23 cellular contexts compared by ENCODE assay signal in the genomic region with DNA sequence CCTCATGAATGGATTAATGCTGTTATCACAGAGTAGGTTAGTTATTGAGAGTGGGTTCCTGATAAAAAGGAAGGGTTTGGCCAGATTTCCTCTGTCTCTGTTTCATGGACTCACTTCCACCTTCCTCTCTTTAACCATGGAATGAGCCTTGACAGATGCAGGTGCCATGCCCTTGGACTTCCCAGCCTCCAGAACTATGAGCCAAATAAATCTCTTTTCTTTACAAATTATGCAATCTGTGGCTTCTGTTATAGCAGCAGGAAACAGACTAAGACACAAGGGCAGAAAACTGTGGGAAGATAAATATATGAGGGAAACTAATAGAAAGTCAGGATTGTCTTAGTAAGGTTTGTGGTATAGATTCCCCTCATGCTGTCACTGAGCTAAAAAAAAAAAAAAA.
"Had no signal": no experiment of that assay in that cellular context is flagged by ENCODE, and none has a peak within 500 bp of the region (broad histone marks: within the 10 kb centered on the region; RNA-seq: fewer than 3 reads in every experiment).

No MANE protein-coding gene starts in this region.

- H3K36me3 Mint-ChIP-seq: activated CD8-positive, alpha-beta memory T cell treated with anti-CD3 and anti-CD28 coated beads, Interleukin-2, amount 10 ng/mL, durations not matched to agents 7 days and 5 days; brain; stimulated activated naive B cell treated with anti-CD40 and anti-IgM and Interleukin-4, amounts not matched to agents 10 μg/mL and 1 μg/mL and 100 μg/mL, for 72 hours had no signal

- H3K4me3 ChIP-seq: coronary artery, spleen, thoracic aorta had no signal

- H3K36me3 ChIP-seq: spleen, thoracic aorta had no signal

- H3K27me3 ChIP-seq: spleen had no signal

- H3K4me3 Mint-ChIP-seq: activated CD4-positive, alpha-beta memory T cell treated with anti-CD3 and anti-CD28 coated beads, Interleukin-2, amount 10 ng/mL, durations not matched to agents 7 days and 5 days; activated CD8-positive, alpha-beta memory T cell treated with anti-CD3 and anti-CD28 coated beads, Interleukin-2, amount 10 ng/mL, durations not matched to agents 7 days and 5 days; activated naive CD4-positive, alpha-beta T cell treated with anti-CD3 and anti-CD28 coated beads for 36 hours; activated naive CD8-positive, alpha-beta T cell treated with anti-CD3 and anti-CD28 coated beads, Interleukin-2, amount 50 U/mL, for 24 hours; activated T-helper 17 cell treated with anti-CD3 and anti-CD28 coated beads, Interleukin-2, amount 50 U/mL, for 72 hours; brain; central memory CD8-positive, alpha-beta T cell; stimulated activated naive B cell treated with anti-CD40 and anti-IgM and Interleukin-4, amounts not matched to agents 10 μg/mL and 1 μg/mL and 100 μg/mL, for 72 hours; T-helper 2 cell treated with Interferon-gamma antibody and Interleukin-4, amounts not matched to agents 5 μg/mL and 100 μg/mL, for 36 hours; WTC11 had no signal

- ATAC-seq: activated CD8-positive, alpha-beta memory T cell treated with anti-CD3 and anti-CD28 coated beads, Interleukin-2, amount 10 ng/mL, durations not matched to agents 7 days and 5 days; activated naive CD8-positive, alpha-beta T cell treated with anti-CD3 and anti-CD28 coated beads, Interleukin-2, amount 50 U/mL, for 24 hours; activated T-helper 17 cell treated with anti-CD3 and anti-CD28 coated beads, Interleukin-2, amount 50 U/mL, for 72 hours; left lobe of liver; stimulated activated naive B cell treated with anti-CD40 and anti-IgM and Interleukin-4, amounts not matched to agents 10 μg/mL and 1 μg/mL and 100 μg/mL, for 72 hours had no signal

- DNase-seq: activated CD4-positive, alpha-beta memory T cell treated with anti-CD3 and anti-CD28 coated beads, Interleukin-2, amount 10 ng/mL, durations not matched to agents 7 days and 5 days; activated CD4-positive, alpha-beta T cell treated with anti-CD3 and anti-CD28 coated beads for 4 hours; activated CD8-positive, alpha-beta memory T cell treated with anti-CD3 and anti-CD28 coated beads, Interleukin-2, amount 10 ng/mL, durations not matched to agents 7 days and 5 days; activated naive CD4-positive, alpha-beta T cell treated with anti-CD3 and anti-CD28 coated beads for 36 hours; activated naive CD8-positive, alpha-beta T cell treated with anti-CD3 and anti-CD28 coated beads, Interleukin-2, amount 50 U/mL, for 24 hours; activated T-cell treated with anti-CD3 and anti-CD28 coated beads, Interleukin-2, amount 50 U/mL, for 1 hour; anterior cingulate cortex; erythroblast; occipital lobe; posterior cingulate gyrus; spleen; stimulated activated CD4-positive, alpha-beta T cell treated with anti-CD3 and anti-CD28 coated beads, Interleukin-4, amount 100 ng/mL, for 4 hours; stimulated activated naive B cell treated with anti-CD40 and anti-IgM and Interleukin-4, amounts not matched to agents 10 μg/mL and 1 μg/mL and 100 μg/mL, for 72 hours had no signal

- H3K9me3 Mint-ChIP-seq: activated CD4-positive, alpha-beta memory T cell treated with anti-CD3 and anti-CD28 coated beads, Interleukin-2, amount 10 ng/mL, durations not matched to agents 7 days and 5 days; activated T-helper 17 cell treated with anti-CD3 and anti-CD28 coated beads, Interleukin-2, amount 50 U/mL, for 72 hours; central memory CD8-positive, alpha-beta T cell; T-helper 2 cell treated with Interferon-gamma antibody and Interleukin-4, amounts not matched to agents 5 μg/mL and 100 μg/mL, for 36 hours had no signal

- H3K9me3 ChIP-seq: thoracic aorta had no signal

- H3K4me1 Mint-ChIP-seq: activated CD4-positive, alpha-beta memory T cell treated with anti-CD3 and anti-CD28 coated beads, Interleukin-2, amount 10 ng/mL, durations not matched to agents 7 days and 5 days; activated CD8-positive, alpha-beta memory T cell treated with anti-CD3 and anti-CD28 coated beads, Interleukin-2, amount 10 ng/mL, durations not matched to agents 7 days and 5 days; activated naive CD8-positive, alpha-beta T cell treated with anti-CD3 and anti-CD28 coated beads, Interleukin-2, amount 50 U/mL, for 24 hours; activated T-helper 17 cell treated with anti-CD3 and anti-CD28 coated beads, Interleukin-2, amount 50 U/mL, for 72 hours; brain; central memory CD8-positive, alpha-beta T cell had no signal

- FAIRE-seq: frontal cortex, keratinocyte had no signal

- H3K27ac ChIP-seq: coronary artery, thoracic aorta had no signal

- H3K27ac Mint-ChIP-seq: activated CD4-positive, alpha-beta memory T cell treated with anti-CD3 and anti-CD28 coated beads, Interleukin-2, amount 10 ng/mL, durations not matched to agents 7 days and 5 days; activated CD8-positive, alpha-beta memory T cell treated with anti-CD3 and anti-CD28 coated beads, Interleukin-2, amount 10 ng/mL, durations not matched to agents 7 days and 5 days; activated naive CD4-positive, alpha-beta T cell treated with anti-CD3 and anti-CD28 coated beads for 36 hours; activated naive CD8-positive, alpha-beta T cell treated with anti-CD3 and anti-CD28 coated beads, Interleukin-2, amount 50 U/mL, for 24 hours; activated T-helper 17 cell treated with anti-CD3 and anti-CD28 coated beads, Interleukin-2, amount 50 U/mL, for 72 hours; brain; T-helper 2 cell treated with Interferon-gamma antibody and Interleukin-4, amounts not matched to agents 5 μg/mL and 100 μg/mL, for 36 hours had no signal

- H3K27me3 Mint-ChIP-seq: stimulated activated naive B cell treated with anti-CD40 and anti-IgM and Interleukin-4, amounts not matched to agents 10 μg/mL and 1 μg/mL and 100 μg/mL, for 72 hours had no signal
